ENCODE assay signal across 9 cellular contexts in the genomic region with DNA sequence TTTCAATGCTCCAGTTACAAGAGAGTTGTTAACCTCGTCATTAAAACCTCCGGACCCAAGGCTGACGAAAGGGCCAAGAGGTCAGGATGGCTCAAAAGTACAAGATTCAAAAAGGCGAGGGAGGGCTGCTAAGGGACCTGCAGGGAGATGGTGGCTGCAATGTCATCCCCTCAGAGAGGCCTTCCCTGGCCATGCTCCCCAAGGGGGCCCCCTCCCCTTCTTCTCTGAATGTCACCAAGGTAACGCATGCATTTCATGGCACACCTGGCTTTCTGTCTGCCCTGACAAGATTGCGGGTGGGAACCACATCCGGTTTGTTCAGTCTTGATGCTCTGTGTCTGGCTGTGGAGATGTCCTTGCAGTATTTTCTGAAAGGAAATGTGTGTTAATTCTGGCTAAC.
A peak's percentile ranks its signal among the peaks of the same experiment; 100 is the strongest.
DNase-seq lines count a peak whose midpoint lies in the region; ATAC-seq and TF ChIP-seq lines count a peak whose summit lies in the region.
"Had no signal": no experiment of that assay in that cellular context is flagged by ENCODE, and none has a peak within 500 bp of the region (broad histone marks: within the 10 kb centered on the region; RNA-seq: fewer than 3 reads in every experiment).

No MANE protein-coding gene starts in this region.

- no peak overlapping the region for H3K27ac Mint-ChIP-seq in activated naive CD8-positive, alpha-beta T cell treated with anti-CD3 and anti-CD28 coated beads, Interleukin-2, amount 50 U/mL, for 24 hours

- H3K4me1 ChIP-seq in osteoblast (ENCODE audit: insufficient read depth, low read length): no peaks in the 10 kb centered on the region
- H3K4me1 ChIP-seq: parathyroid adenoma had no signal

- no peaks in the 10 kb centered on the region for H3K9me3 ChIP-seq in osteoblast (ENCODE audit: low read depth, low read length)

- TF ChIP-seq CTCF in osteoblast (IDR thresholded peaks at IDR 0.05; ENCODE audit: extremely low read depth, low read depth, low read length): no peak

- peak overlapping the region; percentile 43 for H3K4me3 Mint-ChIP-seq in activated naive CD8-positive, alpha-beta T cell treated with anti-CD3 and anti-CD28 coated beads, Interleukin-2, amount 50 U/mL, for 24 hours

- no peaks in the 10 kb centered on the region for H3K27me3 Mint-ChIP-seq in activated naive CD8-positive, alpha-beta T cell treated with anti-CD3 and anti-CD28 coated beads, Interleukin-2, amount 50 U/mL, for 24 hours

- peak; percentile 52 for DNase-seq in activated naive CD8-positive, alpha-beta T cell treated with anti-CD3 and anti-CD28 coated beads, Interleukin-2, amount 50 U/mL, for 24 hours
- DNase-seq in stimulated activated CD8-positive, alpha-beta memory T cell treated with anti-CD3 and anti-CD28 coated beads, Interleukin-7, amount 100 ng/mL, for 4 hours (ENCODE audit: low read depth in 2 of 2): peak; percentile 34 to 44
- no peak for DNase-seq in osteoblast (ENCODE audit: insufficient read length, low spot score, missing footprints)
- no peak for DNase-seq in HK-2 (ENCODE audit: unreplicated experiment)
- no peak for DNase-seq in DMS153 (lab: John Stamatoyannopoulos, UW)

- H3K27ac ChIP-seq in osteoblast (ENCODE audit: low read depth, low read length): no peak overlapping the region
- H3K27ac ChIP-seq: parathyroid adenoma had no signal

- peak; percentile 74 for ATAC-seq in GM18520 (IDR thresholded peaks at IDR 0.05; ENCODE audit: unreplicated experiment)
- peak; percentile 93 for ATAC-seq in HG02981 (IDR thresholded peaks at IDR 0.05; ENCODE audit: unreplicated experiment)
- peak; percentile 71 for ATAC-seq in activated naive CD8-positive, alpha-beta T cell treated with anti-CD3 and anti-CD28 coated beads, Interleukin-2, amount 50 U/mL, for 24 hours

- no peaks in the 10 kb centered on the region for H4K20me1 ChIP-seq in osteoblast (ENCODE audit: insufficient read depth, low read length)

- H2AFZ ChIP-seq in osteoblast (ENCODE audit: low read length): no peak overlapping the region
- H2AFZ ChIP-seq: parathyroid adenoma had no signal

- no peaks in the 10 kb centered on the region for H3K36me3 ChIP-seq in osteoblast (ENCODE audit: insufficient read depth, low read length)

- no peaks in the 10 kb centered on the region for H3K79me2 ChIP-seq in osteoblast (ENCODE audit: insufficient read depth, low read length)
- H3K79me2 ChIP-seq: parathyroid adenoma had no signal

- H3K36me3 Mint-ChIP-seq in activated naive CD8-positive, alpha-beta T cell treated with anti-CD3 and anti-CD28 coated beads, Interleukin-2, amount 50 U/mL, for 24 hours (ENCODE audit: low read depth): no peaks in the 10 kb centered on the region

- H3K4me3 ChIP-seq in osteoblast (ENCODE audit: insufficient read depth, low read length): no peak overlapping the region

- H3K9me3 Mint-ChIP-seq in activated naive CD8-positive, alpha-beta T cell treated with anti-CD3 and anti-CD28 coated beads, Interleukin-2, amount 50 U/mL, for 24 hours: no peaks in the 10 kb centered on the region

- peak; percentile 27; the same call in 1 of the 2 replicates for TF ChIP-seq POLR2A in Raji (IDR thresholded peaks at IDR 0.05; ENCODE audit: insufficient read depth, low read depth, low read length)

- peaks cover 33% of the 10 kb centered on the region for H3K4me1 Mint-ChIP-seq in activated naive CD8-positive, alpha-beta T cell treated with anti-CD3 and anti-CD28 coated beads, Interleukin-2, amount 50 U/mL, for 24 hours

- H3K4me2 ChIP-seq in osteoblast (ENCODE audit: insufficient read depth, low read length): no peak overlapping the region

- H3K27me3 ChIP-seq in osteoblast (ENCODE audit: insufficient read depth, low read length): peaks cover 2% of the 10 kb centered on the region

Comparison
In these comparisons a context has a peak if more than half of its experiments do, and no peak if none do; other contexts are left out.
1. DNase-seq: peak in activated naive CD8-positive, alpha-beta T cell treated with anti-CD3 and anti-CD28 coated beads, Interleukin-2, amount 50 U/mL, for 24 hours (single experiment) and stimulated activated CD8-positive, alpha-beta memory T cell treated with anti-CD3 and anti-CD28 coated beads, Interleukin-7, amount 100 ng/mL, for 4 hours (2 of 2); none in osteoblast (single experiment), HK-2 (single experiment) and DMS153 (single experiment).
2. Peak in every context shown above with its lines, with median percentiles within 50 percentile points of each other: ATAC-seq.